In genomic region chr7:101814081-101814995, GRCh38 we compare ENCODE assay signal across 1 cellular context.
TF ChIP-seq lines count a peak whose summit lies in the region.

No MANE protein-coding gene starts in this region.

TF ChIP-seq in HepG2, 621 proteins besides CTCF, POLR2A, EP300 and RAD21 (continued from another document and continues in another):
- peak; percentile 81; the same call in 1 of the 2 replicates for TF ChIP-seq ZBTB2 (CRISPR knock-in tag; IDR thresholded peaks at IDR 0.05; ENCODE audit: low read depth)
- no peak for TF ChIP-seq FOSL1 (CRISPR knock-in tag; IDR thresholded peaks at IDR 0.05; ENCODE audit: borderline replicate concordance)
- no peak for TF ChIP-seq SMAD3 (CRISPR knock-in tag; IDR thresholded peaks at IDR 0.05)
- no peak for TF ChIP-seq ZNF616 (CRISPR knock-in tag; IDR thresholded peaks at IDR 0.05; ENCODE audit: low read depth)
- TF ChIP-seq ZNF605 (CRISPR knock-in tag; IDR thresholded peaks at IDR 0.05), result no peak
- no peak for TF ChIP-seq ZNF670 (CRISPR knock-in tag; IDR thresholded peaks at IDR 0.05; ENCODE audit: borderline replicate concordance)
- peak; percentile 39; the same call in 1 of the 2 replicates for TF ChIP-seq ZNF441 (CRISPR knock-in tag; IDR thresholded peaks at IDR 0.05; ENCODE audit: borderline replicate concordance)
- no peak for TF ChIP-seq RBFOX2 (IDR thresholded peaks at IDR 0.05; ENCODE audit: low read depth, low read length)
- no peak for TF ChIP-seq ZNF296 (CRISPR knock-in tag; conservative IDR thresholded peaks at IDR 0.05)
- 0 out of 2 replicates have a peak, but pooled peaks have one; percentile 51 for TF ChIP-seq ZNF607 (CRISPR knock-in tag; IDR thresholded peaks at IDR 0.05; ENCODE audit: borderline replicate concordance)
- no peak for TF ChIP-seq ZNF17 (CRISPR knock-in tag; IDR thresholded peaks at IDR 0.05)
- 0 out of 2 replicates have a peak, but pooled peaks have one; percentile 62 for TF ChIP-seq ZNF34 (CRISPR knock-in tag; IDR thresholded peaks at IDR 0.05; ENCODE audit: borderline replicate concordance)
- TF ChIP-seq ZFP62 (CRISPR knock-in tag; IDR thresholded peaks at IDR 0.05), result no peak
- TF ChIP-seq HDAC2 (CRISPR knock-in tag; IDR thresholded peaks at IDR 0.05), result 0 out of 2 replicates have a peak, but pooled peaks have one; percentile 13
- 0 out of 2 replicates have a peak, but pooled peaks have one; percentile 5 for TF ChIP-seq PPARG (CRISPR knock-in tag; conservative IDR thresholded peaks at IDR 0.05)
- TF ChIP-seq ZNF772 (CRISPR knock-in tag; IDR thresholded peaks at IDR 0.05), result no peak
- peak; percentile 76 for TF ChIP-seq NFKB2 (CRISPR knock-in tag; IDR thresholded peaks at IDR 0.05; ENCODE audit: borderline replicate concordance)
- TF ChIP-seq ZNF766 (CRISPR knock-in tag; IDR thresholded peaks at IDR 0.05; ENCODE audit: borderline replicate concordance), result peak; percentile 46; the same call in 1 of the 2 replicates
- 0 out of 2 replicates have a peak, but pooled peaks have one; percentile 13 for TF ChIP-seq HDAC1 (CRISPR knock-in tag; IDR thresholded peaks at IDR 0.05)
- TF ChIP-seq ZSCAN9 (CRISPR knock-in tag; IDR thresholded peaks at IDR 0.05; ENCODE audit: borderline replicate concordance), result 0 out of 2 replicates have a peak, but pooled peaks have one; percentile 33
- no peak for TF ChIP-seq FIP1L1 (IDR thresholded peaks at IDR 0.05; ENCODE audit: borderline replicate concordance, insufficient read depth, low read depth, low read length)
- TF ChIP-seq ARHGAP35 (CRISPR knock-in tag; IDR thresholded peaks at IDR 0.05; ENCODE audit: borderline replicate concordance), result no peak
- TF ChIP-seq EZH2 (conservative IDR thresholded peaks at IDR 0.05; ENCODE audit: low read depth, low read length), result no peak
- no peak for TF ChIP-seq REPIN1 (CRISPR knock-in tag; IDR thresholded peaks at IDR 0.05; ENCODE audit: borderline replicate concordance, low read depth)
- peak; percentile 68; the same call in 1 of the 2 replicates for TF ChIP-seq ZNF768 (CRISPR knock-in tag; IDR thresholded peaks at IDR 0.05)
- no peak for TF ChIP-seq ZNF513 (CRISPR knock-in tag; conservative IDR thresholded peaks at IDR 0.05)
- no peak for TF ChIP-seq SRSF4 (IDR thresholded peaks at IDR 0.05; ENCODE audit: low read depth, low read length, poor library complexity, severe bottlenecking)
- peak; percentile 28; the same call in 1 of the 2 replicates for TF ChIP-seq HBP1 (CRISPR knock-in tag; IDR thresholded peaks at IDR 0.05; ENCODE audit: low read depth)
- no peak for TF ChIP-seq ZNF773 (CRISPR knock-in tag; IDR thresholded peaks at IDR 0.05; ENCODE audit: borderline replicate concordance)
- TF ChIP-seq AKNA (CRISPR knock-in tag; IDR thresholded peaks at IDR 0.05; ENCODE audit: borderline replicate concordance), result no peak
- TF ChIP-seq ZNF224 (CRISPR knock-in tag; IDR thresholded peaks at IDR 0.05), result no peak
- TF ChIP-seq MED8 (CRISPR knock-in tag; IDR thresholded peaks at IDR 0.05; ENCODE audit: insufficient replicate concordance), result no peak
- TF ChIP-seq FOSL2 (CRISPR knock-in tag; IDR thresholded peaks at IDR 0.05), result 0 out of 2 replicates have a peak, but pooled peaks have one; percentile 13
- no peak for TF ChIP-seq ZNF614 (CRISPR knock-in tag; IDR thresholded peaks at IDR 0.05; ENCODE audit: borderline replicate concordance)
- peak; percentile 75 for TF ChIP-seq KLF12 (CRISPR knock-in tag; IDR thresholded peaks at IDR 0.05; ENCODE audit: borderline replicate concordance)
- TF ChIP-seq SAP130 (CRISPR knock-in tag; IDR thresholded peaks at IDR 0.05; ENCODE audit: low read depth), result peak; percentile 34; the same call in 1 of the 2 replicates
- peak; percentile 83; the same call in 1 of the 2 replicates for TF ChIP-seq PRDM15 (CRISPR knock-in tag; IDR thresholded peaks at IDR 0.05)
- TF ChIP-seq DZIP1 (CRISPR knock-in tag; IDR thresholded peaks at IDR 0.05), result no peak
- TF ChIP-seq MEIS1 (CRISPR knock-in tag; IDR thresholded peaks at IDR 0.05; ENCODE audit: borderline replicate concordance), result no peak
- no peak for TF ChIP-seq ZNF678 (CRISPR knock-in tag; IDR thresholded peaks at IDR 0.05)
- TF ChIP-seq POGZ (CRISPR knock-in tag; IDR thresholded peaks at IDR 0.05), result no peak
- TF ChIP-seq ZNF44 (CRISPR knock-in tag; IDR thresholded peaks at IDR 0.05), result no peak
- no peak; the same call in 1 of the 2 replicates for TF ChIP-seq GLI4 (CRISPR knock-in tag; IDR thresholded peaks at IDR 0.05; ENCODE audit: borderline replicate concordance)
- peak; percentile 52; the same call in 1 of the 2 replicates for TF ChIP-seq UBTF (CRISPR knock-in tag; IDR thresholded peaks at IDR 0.05)
